Comparison of ENCODE assay signal across 8 cellular contexts in genomic region chr19:3499738-3500428, GRCh38. TPM values are rescaled to one million over a fixed set of nuclear protein-coding genes. Genes with fewer than 3 reads are reported as not detected.
DNase-seq lines count a peak whose midpoint lies in the region; ATAC-seq and TF ChIP-seq lines count a peak whose summit lies in the region.

No MANE protein-coding gene starts in this region.

- peak overlapping the region; percentile 97 for H3K27ac Mint-ChIP-seq in activated CD4-positive, alpha-beta T cell treated with anti-CD3 and anti-CD28 coated beads for 36 hours
- H3K27ac Mint-ChIP-seq in activated B cell treated with CpG ODN at 0.5 μM for 24 hours, result peak overlapping the region; percentile 98
- H3K27ac Mint-ChIP-seq in stimulated activated naive B cell treated with anti-CD40 and anti-IgM and Interleukin-4, amounts not matched to agents 10 μg/mL and 1 μg/mL and 100 μg/mL, for 72 hours, result peak overlapping the region; percentile 100

- WGBS in iPS DF 6.9 (ENCODE audit: insufficient coverage, insufficient read length), result no CpG with 5 or more reads among the region's 18 CpGs

- CTCF ChIA-PET in activated CD4-positive, alpha-beta T cell treated with anti-CD3 and anti-CD28 coated beads for 36 hours (lab: Charles Lee), result interaction anchor here (1.3 to 1.8 kb wide), 2 partner anchors 14 to 60 kb away, joined by 3 to 11 read pairs; no protein-coding TSS in a partner anchor
- CTCF ChIA-PET in activated B cell treated with CpG ODN at 0.5 μM for 24 hours (lab: Charles Lee), result no interaction called here

- peak overlapping the region; percentile 91 for H3K4me3 Mint-ChIP-seq in activated CD4-positive, alpha-beta T cell treated with anti-CD3 and anti-CD28 coated beads for 36 hours
- H3K4me3 Mint-ChIP-seq in activated B cell treated with CpG ODN at 0.5 μM for 24 hours, result peak overlapping the region; percentile 93
- H3K4me3 Mint-ChIP-seq in stimulated activated naive B cell treated with anti-CD40 and anti-IgM and Interleukin-4, amounts not matched to agents 10 μg/mL and 1 μg/mL and 100 μg/mL, for 72 hours, result peak overlapping the region; percentile 93 to 94

- peaks cover 25% of the 10 kb centered on the region for H3K36me3 Mint-ChIP-seq in activated CD4-positive, alpha-beta T cell treated with anti-CD3 and anti-CD28 coated beads for 36 hours (ENCODE audit: low read depth)
- peaks cover 31% of the 10 kb centered on the region for H3K36me3 Mint-ChIP-seq in activated B cell treated with CpG ODN at 0.5 μM for 24 hours (ENCODE audit: low read depth)
- peaks cover 16 to 30% of the 10 kb centered on the region in 2 donors for H3K36me3 Mint-ChIP-seq in stimulated activated naive B cell treated with anti-CD40 and anti-IgM and Interleukin-4, amounts not matched to agents 10 μg/mL and 1 μg/mL and 100 μg/mL, for 72 hours

- no peak overlapping the region for H3K27ac ChIP-seq in iPS DF 6.9 (ENCODE audit: low read length)

- no peaks in the 10 kb centered on the region for H3K9me3 Mint-ChIP-seq in activated CD4-positive, alpha-beta T cell treated with anti-CD3 and anti-CD28 coated beads for 36 hours (ENCODE audit: low read depth)
- no peaks in the 10 kb centered on the region for H3K9me3 Mint-ChIP-seq in activated B cell treated with CpG ODN at 0.5 μM for 24 hours
- H3K9me3 Mint-ChIP-seq in stimulated activated naive B cell treated with anti-CD40 and anti-IgM and Interleukin-4, amounts not matched to agents 10 μg/mL and 1 μg/mL and 100 μg/mL, for 72 hours, result no peaks in the 10 kb centered on the region

- H3K27me3 ChIP-seq in iPS DF 6.9 (ENCODE audit: control insufficient read depth, insufficient read depth, low read length), result no peaks in the 10 kb centered on the region

- no peaks in the 10 kb centered on the region for H3K9me3 ChIP-seq in iPS DF 6.9 (ENCODE audit: control insufficient read depth, insufficient read depth, low read length)

- peak overlapping the region; percentile 94 for H3K4me3 ChIP-seq in iPS DF 6.9 (ENCODE audit: low read length)

- H3K36me3 ChIP-seq in iPS DF 6.9 (ENCODE audit: control insufficient read depth, insufficient read depth, low read length), result peaks cover 8% of the 10 kb centered on the region

- H3K4me1 Mint-ChIP-seq in activated CD4-positive, alpha-beta T cell treated with anti-CD3 and anti-CD28 coated beads for 36 hours, result peaks cover 28% of the 10 kb centered on the region
- peaks cover 20% of the 10 kb centered on the region for H3K4me1 Mint-ChIP-seq in activated B cell treated with CpG ODN at 0.5 μM for 24 hours
- H3K4me1 Mint-ChIP-seq in stimulated activated naive B cell treated with anti-CD40 and anti-IgM and Interleukin-4, amounts not matched to agents 10 μg/mL and 1 μg/mL and 100 μg/mL, for 72 hours, result peaks cover 17 to 38% of the 10 kb centered on the region in 2 donors

- no peaks in the 10 kb centered on the region for H3K27me3 Mint-ChIP-seq in activated CD4-positive, alpha-beta T cell treated with anti-CD3 and anti-CD28 coated beads for 36 hours
- no peaks in the 10 kb centered on the region for H3K27me3 Mint-ChIP-seq in activated B cell treated with CpG ODN at 0.5 μM for 24 hours
- no peaks in the 10 kb centered on the region for H3K27me3 Mint-ChIP-seq in stimulated activated naive B cell treated with anti-CD40 and anti-IgM and Interleukin-4, amounts not matched to agents 10 μg/mL and 1 μg/mL and 100 μg/mL, for 72 hours

- peak; percentile 2 for ATAC-seq in activated CD4-positive, alpha-beta T cell treated with anti-CD3 and anti-CD28 coated beads for 36 hours
- ATAC-seq in activated B cell treated with CpG ODN at 0.5 μM for 24 hours (ENCODE audit: low read depth) (no peak), omental fat pad (ENCODE audit: low FRiP score) (no peak), HG03039 (IDR thresholded peaks at IDR 0.05; ENCODE audit: unreplicated experiment) (no peak)
- peak; percentile 14 to 25 for ATAC-seq in stimulated activated naive B cell treated with anti-CD40 and anti-IgM and Interleukin-4, amounts not matched to agents 10 μg/mL and 1 μg/mL and 100 μg/mL, for 72 hours (replicated peaks)

- DNase-seq in activated CD4-positive, alpha-beta T cell treated with anti-CD3 and anti-CD28 coated beads for 36 hours, result no peak
- no peak for DNase-seq in activated CD4-positive, alpha-beta T cell treated with anti-CD3 and anti-CD28 coated beads for 4 hours
- DNase-seq in activated B cell treated with CpG ODN at 0.5 μM for 24 hours (no peak), iPS DF 6.9 (ENCODE audit: low read depth, low spot score) (no peak), omental fat pad (ENCODE audit: low spot score) (no peak), COLO829 (ENCODE audit: low spot score) (no peak)
- no peak for DNase-seq in stimulated activated naive B cell treated with anti-CD40 and anti-IgM and Interleukin-4, amounts not matched to agents 10 μg/mL and 1 μg/mL and 100 μg/mL, for 72 hours

- intact Hi-C loops in activated CD4-positive, alpha-beta T cell treated with anti-CD3 and anti-CD28 coated beads for 36 hours (cut with DNase I, micrococcal nuclease), result loop anchor here in 1 of 2 experiments (1.0 to 10.0 kb wide), 7 partner anchors 57 to 715 kb away; partner anchors contain the start of genes ANKRD24, MAP2K2, MFSD12 and SIRT6
- intact Hi-C loops in activated B cell treated with CpG ODN at 0.5 μM for 24 hours (cut with micrococcal nuclease), result loop anchor here (2.0 to 10.0 kb wide), 3 partner anchors 15 to 955 kb away; partner anchors contain the start of gene UBXN6

- TF ChIP-seq CTCF in activated B cell treated with CpG ODN at 0.5 μM for 24 hours (IDR thresholded peaks at IDR 0.05), result no peak
- no peak for TF ChIP-seq CTCF in omental fat pad (IDR thresholded peaks at IDR 0.05)

- H3K4me1 ChIP-seq in iPS DF 6.9 (ENCODE audit: control insufficient read depth, insufficient read depth, low read length), result no peaks in the 10 kb centered on the region; the same call in 1 of the 2 replicates

- POLR2A ChIA-PET in activated CD4-positive, alpha-beta T cell treated with anti-CD3 and anti-CD28 coated beads for 36 hours (lab: Charles Lee), result no interaction called here
- POLR2A ChIA-PET in activated B cell treated with CpG ODN at 0.5 μM for 24 hours (lab: Charles Lee), result interaction anchor here (0.6 to 2.0 kb wide), 4 partner anchors 15 to 683 kb away, joined by 4 to 9 read pairs (median 7); no protein-coding TSS in a partner anchor

RNA-seq across cellular contexts. Expression of gene DOHH, which starts 0.6 kb away (rescaled TPM):
- 10 to 100 TPM in 1 of 2 experiments, 1 to 10 TPM in 1; 9.6 to 15.4 TPM for total RNA-seq in activated CD4-positive, alpha-beta T cell treated with anti-CD3 and anti-CD28 coated beads for 36 hours
- total RNA-seq in activated B cell treated with CpG ODN at 0.5 μM for 24 hours (12.8 and 13.6 TPM in 2 replicates), omental fat pad (10 to 100 TPM; 11.7 to 28.1 (median 13.0) TPM)

RNA-seq across cellular contexts. Expression of gene FZR1, which starts 6.2 kb away (rescaled TPM):
- 10 to 100 TPM; 40.8 to 50.7 TPM for total RNA-seq in activated CD4-positive, alpha-beta T cell treated with anti-CD3 and anti-CD28 coated beads for 36 hours
- total RNA-seq in activated B cell treated with CpG ODN at 0.5 μM for 24 hours (53.5 and 66.0 TPM in 2 replicates), omental fat pad (10 to 100 TPM; 10.0 to 33.1 (median 15.3) TPM)

RNA-seq across cellular contexts. Expression of gene SMIM44, which starts 16.6 kb away (rescaled TPM):
- total RNA-seq in activated CD4-positive, alpha-beta T cell treated with anti-CD3 and anti-CD28 coated beads for 36 hours, result not detected
- not detected in 2 replicates for total RNA-seq in activated B cell treated with CpG ODN at 0.5 μM for 24 hours
- total RNA-seq in omental fat pad, result not detected

RNA-seq across cellular contexts. Expression of gene SMIM24, which starts 19.6 kb away (rescaled TPM):
- total RNA-seq in activated CD4-positive, alpha-beta T cell treated with anti-CD3 and anti-CD28 coated beads for 36 hours, result under 1 TPM in 1 of 2 experiments, not detected in 1; 0.49 TPM
- total RNA-seq in activated B cell treated with CpG ODN at 0.5 μM for 24 hours (0.34 TPM in 1 of 2 replicates, not detected in the other), omental fat pad (not detected)

RNA-seq across cellular contexts. Expression of gene TEKTIP1, which starts 39.1 kb away (rescaled TPM):
- 1 to 10 TPM; 1.4 to 2.5 TPM for total RNA-seq in activated CD4-positive, alpha-beta T cell treated with anti-CD3 and anti-CD28 coated beads for 36 hours
- total RNA-seq in activated B cell treated with CpG ODN at 0.5 μM for 24 hours (7.1 and 8.1 TPM in 2 replicates), omental fat pad (1 to 10 TPM in 1 of 4 donors, not detected in 3; 1.4 TPM)

Comparison
In these comparisons a context has a peak if more than half of its experiments do, and no peak if none do; other contexts are left out.
1. ATAC-seq: peak in activated CD4-positive, alpha-beta T cell treated with anti-CD3 and anti-CD28 coated beads for 36 hours (single experiment) and stimulated activated naive B cell treated with anti-CD40 and anti-IgM and Interleukin-4, amounts not matched to agents 10 μg/mL and 1 μg/mL and 100 μg/mL, for 72 hours (2 of 2); none in activated B cell treated with CpG ODN at 0.5 μM for 24 hours (single experiment), omental fat pad (single experiment) and HG03039 (single experiment).
2. Peak in every context shown above with its lines, with median percentiles within 50 percentile points of each other: H3K27ac Mint-ChIP-seq and H3K4me3 Mint-ChIP-seq.